Comparison of ENCODE assay signal across 16 cellular contexts in genomic region chr11:133306019-133306418, GRCh38.
"Had no signal": no experiment of that assay in that cellular context is flagged by ENCODE, and none has a peak within 500 bp of the region (broad histone marks: within the 10 kb centered on the region; RNA-seq: fewer than 3 reads in every experiment).

No MANE protein-coding gene starts in this region.

- H3K4me3 ChIP-seq: testis had no signal

- H3K4me1 Mint-ChIP-seq: activated CD8-positive, alpha-beta memory T cell treated with anti-CD3 and anti-CD28 coated beads, Interleukin-2, amount 10 ng/mL, durations not matched to agents 7 days and 5 days; stimulated activated naive CD8-positive, alpha-beta T cell treated with anti-CD3 and anti-CD28 coated beads, Interleukin-15, amount 100 ng/mL, for 72 hours had no signal

- H3K9me3 Mint-ChIP-seq: T-helper 2 cell treated with Interferon-gamma antibody and Interleukin-4, amounts not matched to agents 5 μg/mL and 100 μg/mL, for 36 hours had no signal

- H3K4me1 ChIP-seq: foreskin keratinocyte, parathyroid adenoma, testis had no signal

- DNase-seq: activated CD4-positive, alpha-beta T cell treated with anti-CD3 and anti-CD28 coated beads, Interleukin-2, amount 50 U/mL, for 4 hours; activated CD4-positive, CD25-positive, alpha-beta regulatory T cell treated with anti-CD3 and anti-CD28 coated beads, Interleukin-2, amount 50 U/mL, for 72 hours; activated CD8-positive, alpha-beta memory T cell treated with anti-CD3 and anti-CD28 coated beads, Interleukin-2, amount 10 ng/mL, durations not matched to agents 7 days and 5 days; activated effector memory CD4-positive, alpha-beta T cell treated with Interleukin-2 at 50 U/mL for 16 hours; activated T-cell treated with anti-CD3 and anti-CD28 coated beads, Interleukin-2, amount 50 U/mL, for 24 hours; amygdala; foreskin keratinocyte; left ventricle myocardium superior; stimulated activated CD4-positive, alpha-beta T cell treated with anti-CD3 and anti-CD28 coated beads, Interleukin-4, amount 100 ng/mL, for 24 hours; stimulated activated naive CD8-positive, alpha-beta T cell treated with anti-CD3 and anti-CD28 coated beads, Interleukin-15, amount 100 ng/mL, for 72 hours; testis had no signal

- H3K36me3 Mint-ChIP-seq: activated CD8-positive, alpha-beta memory T cell treated with anti-CD3 and anti-CD28 coated beads, Interleukin-2, amount 10 ng/mL, durations not matched to agents 7 days and 5 days; activated naive CD8-positive, alpha-beta T cell had no signal

- H3K27me3 Mint-ChIP-seq: activated CD8-positive, alpha-beta memory T cell treated with anti-CD3 and anti-CD28 coated beads, Interleukin-2, amount 10 ng/mL, durations not matched to agents 7 days and 5 days; stimulated activated naive CD8-positive, alpha-beta T cell treated with anti-CD3 and anti-CD28 coated beads, Interleukin-15, amount 100 ng/mL, for 72 hours had no signal

- H3K27ac ChIP-seq: foreskin keratinocyte, parathyroid adenoma, testis had no signal

- H3K27me3 ChIP-seq: foreskin keratinocyte, testis had no signal

- H3K4me3 Mint-ChIP-seq: activated CD8-positive, alpha-beta memory T cell treated with anti-CD3 and anti-CD28 coated beads, Interleukin-2, amount 10 ng/mL, durations not matched to agents 7 days and 5 days; activated naive CD8-positive, alpha-beta T cell; activated T-cell treated with anti-CD3 and anti-CD28 coated beads, Interleukin-2, amount 50 U/mL, for 24 hours; stimulated activated naive CD8-positive, alpha-beta T cell treated with anti-CD3 and anti-CD28 coated beads, Interleukin-15, amount 100 ng/mL, for 72 hours; T-helper 2 cell treated with Interferon-gamma antibody and Interleukin-4, amounts not matched to agents 5 μg/mL and 100 μg/mL, for 36 hours had no signal

- H3K9me3 ChIP-seq: testis had no signal

- FAIRE-seq: endometrium, keratinocyte had no signal

- ATAC-seq: activated CD8-positive, alpha-beta memory T cell treated with anti-CD3 and anti-CD28 coated beads, Interleukin-2, amount 10 ng/mL, durations not matched to agents 7 days and 5 days; foreskin keratinocyte; left ventricle myocardium superior; stimulated activated naive CD8-positive, alpha-beta T cell treated with anti-CD3 and anti-CD28 coated beads, Interleukin-15, amount 100 ng/mL, for 72 hours had no signal

- H3K27ac Mint-ChIP-seq: activated CD8-positive, alpha-beta memory T cell treated with anti-CD3 and anti-CD28 coated beads, Interleukin-2, amount 10 ng/mL, durations not matched to agents 7 days and 5 days; activated naive CD8-positive, alpha-beta T cell; activated T-cell treated with anti-CD3 and anti-CD28 coated beads, Interleukin-2, amount 50 U/mL, for 24 hours; T-helper 2 cell treated with Interferon-gamma antibody and Interleukin-4, amounts not matched to agents 5 μg/mL and 100 μg/mL, for 36 hours had no signal
